ENCODE assay signal across 1 cellular context in genomic region chr9:32587901-32588300, GRCh38.
TF ChIP-seq lines count a peak whose summit lies in the region.

No MANE protein-coding gene starts in this region.

TF ChIP-seq in GM12878, 131 proteins besides CTCF, POLR2A, EP300 and RAD21:
- TF ChIP-seq MYC (IDR thresholded peaks at IDR 0.05; ENCODE audit: insufficient read depth, insufficient read length, insufficient replicate concordance, low read length, severe bottlenecking) (no peak), NFXL1 (IDR thresholded peaks at IDR 0.05; ENCODE audit: borderline replicate concordance) (no peak), STAT1 (conservative IDR thresholded peaks at IDR 0.05) (no peak), NR2F1 (conservative IDR thresholded peaks at IDR 0.05) (no peak), ATF2 (IDR thresholded peaks at IDR 0.05; ENCODE audit: low read length) (no peak), PBX3 (IDR thresholded peaks at IDR 0.05; ENCODE audit: insufficient replicate concordance, low read depth, low read length) (no peak), CHD2 (IDR thresholded peaks at IDR 0.05; ENCODE audit: borderline replicate concordance, low read depth, low read length) (no peak), NFIC (IDR thresholded peaks at IDR 0.05; ENCODE audit: low read depth, low read length) (no peak), RAD51 (IDR thresholded peaks at IDR 0.05) (no peak), ATF3 (IDR thresholded peaks at IDR 0.05; ENCODE audit: borderline replicate concordance, extremely low read depth, low read depth, low read length) (no peak), ETV6 (conservative IDR thresholded peaks at IDR 0.05 in 1 of 2, IDR thresholded peaks at IDR 0.05 in 1 of 2; ENCODE audit: borderline replicate concordance in 1 of 2, low read depth in 1 of 2) (no peak), ZNF24 (IDR thresholded peaks at IDR 0.05) (no peak), IKZF2 (IDR thresholded peaks at IDR 0.05) (no peak), KDM1A (IDR thresholded peaks at IDR 0.05; ENCODE audit: borderline replicate concordance) (no peak), ZBED1 (IDR thresholded peaks at IDR 0.05; ENCODE audit: borderline replicate concordance) (no peak), SRF (IDR thresholded peaks at IDR 0.05; ENCODE audit: low read depth in 2 of 2, low read length in 2 of 2) (no peak), PAX8 (IDR thresholded peaks at IDR 0.05) (no peak)
